In the genomic region with DNA sequence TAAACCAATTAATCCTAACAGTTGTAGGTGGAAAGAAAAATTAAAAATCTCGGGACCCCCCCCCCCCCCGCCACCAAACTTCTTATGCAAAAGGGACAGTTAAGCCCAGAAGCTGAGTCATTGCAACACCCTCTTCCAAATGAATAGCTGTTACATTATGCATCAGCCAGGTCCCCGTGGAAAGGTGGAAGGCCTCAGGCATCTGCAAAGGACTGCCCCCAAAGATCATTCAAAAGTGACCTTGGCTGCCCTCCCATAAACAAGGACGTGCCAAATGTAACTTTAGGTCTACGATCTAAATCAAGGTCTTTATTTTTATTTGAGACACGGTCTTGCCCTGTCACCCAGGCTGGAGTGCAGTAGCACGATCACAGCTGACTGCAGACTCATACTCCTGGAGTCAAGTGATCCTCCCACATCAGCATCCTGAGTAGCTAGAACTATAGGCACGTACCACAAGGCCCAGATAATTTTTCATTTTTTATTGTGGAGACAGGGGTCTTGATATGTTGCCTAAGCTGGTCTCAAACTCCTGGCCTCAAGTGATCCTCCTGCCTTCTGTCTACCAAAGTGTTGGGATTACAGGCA, we compare ENCODE assay signal across 24 cellular contexts. TPM values are rescaled to one million over a fixed set of nuclear protein-coding genes. Genes with fewer than 3 reads are reported as not detected.
DNase-seq lines count a peak whose midpoint lies in the region; ATAC-seq and TF ChIP-seq lines count a peak whose summit lies in the region.
"Had no signal": no experiment of that assay in that cellular context is flagged by ENCODE, and none has a peak within 500 bp of the region (broad histone marks: within the 10 kb centered on the region; RNA-seq: fewer than 3 reads in every experiment).

No MANE protein-coding gene starts in this region.

- WGBS in heart right ventricle, 2 donors = 48 to 55% methylated on average over 8 of the region's 8 CpGs

- H3K27ac Mint-ChIP-seq in WTC11 (no peak overlapping the region; the same call in 1 of the 2 replicates), osteocyte (ENCODE audit: unreplicated experiment) (no peak overlapping the region)

- TF ChIP-seq CTCF in right atrium auricular region (IDR thresholded peaks at IDR 0.05) = no peak
- no peak for TF ChIP-seq CTCF in heart right ventricle (IDR thresholded peaks at IDR 0.05)
- TF ChIP-seq CTCF in WTC11 (IDR thresholded peaks at IDR 0.05) = no peak
- TF ChIP-seq CTCF in osteocyte (IDR thresholded peaks at IDR 0.05) = no peak

- peaks cover 43% of the 10 kb centered on the region for H3K4me1 Mint-ChIP-seq in WTC11
- no peaks in the 10 kb centered on the region for H3K4me1 Mint-ChIP-seq in osteocyte (ENCODE audit: unreplicated experiment)

- CTCF ChIA-PET in WTC11 (lab: Charles Lee) = interaction anchor here (0.6 to 7.3 kb wide), 7 partner anchors 9 to 167 kb away, joined by 3 to 48 read pairs (median 4); a partner anchor contains a TSS

- H3K4me3 ChIP-seq in right atrium auricular region (no peak overlapping the region), heart right ventricle (no peak overlapping the region)
- H3K4me3 ChIP-seq: SJSA1 had no signal

- no peak overlapping the region for H3K27ac ChIP-seq in right atrium auricular region
- H3K27ac ChIP-seq in heart right ventricle = no peak overlapping the region
- H3K27ac ChIP-seq: SJSA1 had no signal

- H3K27me3 ChIP-seq in right atrium auricular region (no peaks in the 10 kb centered on the region), heart right ventricle (peaks cover 0 to 55% (median 32%) of the 10 kb centered on the region in 7 donors)

- H3K4me1 ChIP-seq in right atrium auricular region (no peaks in the 10 kb centered on the region), heart right ventricle (peaks cover 0 to 4% (median 0%) of the 10 kb centered on the region in 9 donors)
- H3K4me1 ChIP-seq: SJSA1 had no signal

- H3K27me3 Mint-ChIP-seq in WTC11 (ENCODE audit: low read depth) (peaks cover 3% of the 10 kb centered on the region), osteocyte (ENCODE audit: unreplicated experiment) (peaks cover 3% of the 10 kb centered on the region)

- peak; percentile 1 for DNase-seq in right atrium auricular region (ENCODE audit: low spot score)
- DNase-seq in heart right ventricle = no peak
- DNase-seq in WTC11 (ENCODE audit: low spot score) = no peak
- DNase-seq in osteocyte (ENCODE audit: extremely low spot score, unreplicated experiment) = peak; percentile 5
- DNase-seq in effector CD4-positive, alpha-beta T cell = no peak
- DNase-seq: Calu3; DMS79 treated with DMSO at 0.1 percent for 48 hours; Karpas-422; MV-4-11; NCI-H1105; NCI-H1436 treated with DMSO at 0.1 percent for 48 hours; NCI-H187 treated with DMSO at 0.1 percent for 48 hours; NCI-H2107; NCI-H524; NCI-H748 treated with DMSO at 0.1 percent for 48 hours; NK-92 treated with Interleukin-12 subunit alpha and Interleukin-12 subunit beta, amount 100 ng/mL, for 24 hours; PC-3; Right ventricle myocardium superior had no signal

- H3K9me3 ChIP-seq in right atrium auricular region = no peaks in the 10 kb centered on the region
- no peaks in the 10 kb centered on the region for H3K9me3 ChIP-seq in heart right ventricle
- H3K9me3 ChIP-seq: SJSA1 had no signal

- H3K36me3 ChIP-seq in right atrium auricular region = no peaks in the 10 kb centered on the region
- H3K36me3 ChIP-seq in heart right ventricle = no peaks in the 10 kb centered on the region
- H3K36me3 ChIP-seq: SJSA1 had no signal

- H3K4me3 Mint-ChIP-seq in WTC11 (peak overlapping the region; percentile 12; the same call in 1 of the 2 replicates), osteocyte (ENCODE audit: unreplicated experiment) (no peak overlapping the region)

- H3K9me3 Mint-ChIP-seq in WTC11 (no peaks in the 10 kb centered on the region), osteocyte (ENCODE audit: unreplicated experiment) (no peaks in the 10 kb centered on the region)

- ATAC-seq in heart right ventricle (no peak), WTC11 (no peak), GM18517 (IDR thresholded peaks at IDR 0.05; ENCODE audit: unreplicated experiment) (no peak), GM18511 (IDR thresholded peaks at IDR 0.05; ENCODE audit: unreplicated experiment) (no peak)
- ATAC-seq: HCT116, HepG2, PC-3 had no signal

- no peaks in the 10 kb centered on the region for H3K36me3 Mint-ChIP-seq in WTC11
- H3K36me3 Mint-ChIP-seq in osteocyte (ENCODE audit: unreplicated experiment) = no peaks in the 10 kb centered on the region

- intact Hi-C loops in heart right ventricle (cut with DNase I) = no loop called here

- POLR2A ChIA-PET in WTC11 (lab: Charles Lee) = no interaction called here

TF ChIP-seq in WTC11, 78 proteins besides CTCF, POLR2A, EP300 and RAD21 (continues in another document):
- TF ChIP-seq SP1 (CRISPR knock-in tag; conservative IDR thresholded peaks at IDR 0.05) (no peak), PRRX2 (CRISPR knock-in tag; IDR thresholded peaks at IDR 0.05) (no peak), GABPB1 (CRISPR knock-in tag; IDR thresholded peaks at IDR 0.05) (no peak)
- TF ChIP-seq, protein P1, sequence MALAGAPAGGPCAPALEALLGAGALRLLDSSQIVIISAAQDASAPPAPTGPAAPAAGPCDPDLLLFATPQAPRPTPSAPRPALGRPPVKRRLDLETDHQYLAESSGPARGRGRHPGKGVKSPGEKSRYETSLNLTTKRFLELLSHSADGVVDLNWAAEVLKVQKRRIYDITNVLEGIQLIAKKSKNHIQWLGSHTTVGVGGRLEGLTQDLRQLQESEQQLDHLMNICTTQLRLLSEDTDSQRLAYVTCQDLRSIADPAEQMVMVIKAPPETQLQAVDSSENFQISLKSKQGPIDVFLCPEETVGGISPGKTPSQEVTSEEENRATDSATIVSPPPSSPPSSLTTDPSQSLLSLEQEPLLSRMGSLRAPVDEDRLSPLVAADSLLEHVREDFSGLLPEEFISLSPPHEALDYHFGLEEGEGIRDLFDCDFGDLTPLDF (CRISPR knock-in tag; IDR thresholded peaks at IDR 0.05) = no peak
- TF ChIP-seq, protein P2, sequence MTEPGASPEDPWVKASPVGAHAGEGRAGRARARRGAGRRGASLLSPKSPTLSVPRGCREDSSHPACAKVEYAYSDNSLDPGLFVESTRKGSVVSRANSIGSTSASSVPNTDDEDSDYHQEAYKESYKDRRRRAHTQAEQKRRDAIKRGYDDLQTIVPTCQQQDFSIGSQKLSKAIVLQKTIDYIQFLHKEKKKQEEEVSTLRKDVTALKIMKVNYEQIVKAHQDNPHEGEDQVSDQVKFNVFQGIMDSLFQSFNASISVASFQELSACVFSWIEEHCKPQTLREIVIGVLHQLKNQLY (CRISPR knock-in tag; IDR thresholded peaks at IDR 0.05) = no peak
- TF ChIP-seq, protein P3, sequence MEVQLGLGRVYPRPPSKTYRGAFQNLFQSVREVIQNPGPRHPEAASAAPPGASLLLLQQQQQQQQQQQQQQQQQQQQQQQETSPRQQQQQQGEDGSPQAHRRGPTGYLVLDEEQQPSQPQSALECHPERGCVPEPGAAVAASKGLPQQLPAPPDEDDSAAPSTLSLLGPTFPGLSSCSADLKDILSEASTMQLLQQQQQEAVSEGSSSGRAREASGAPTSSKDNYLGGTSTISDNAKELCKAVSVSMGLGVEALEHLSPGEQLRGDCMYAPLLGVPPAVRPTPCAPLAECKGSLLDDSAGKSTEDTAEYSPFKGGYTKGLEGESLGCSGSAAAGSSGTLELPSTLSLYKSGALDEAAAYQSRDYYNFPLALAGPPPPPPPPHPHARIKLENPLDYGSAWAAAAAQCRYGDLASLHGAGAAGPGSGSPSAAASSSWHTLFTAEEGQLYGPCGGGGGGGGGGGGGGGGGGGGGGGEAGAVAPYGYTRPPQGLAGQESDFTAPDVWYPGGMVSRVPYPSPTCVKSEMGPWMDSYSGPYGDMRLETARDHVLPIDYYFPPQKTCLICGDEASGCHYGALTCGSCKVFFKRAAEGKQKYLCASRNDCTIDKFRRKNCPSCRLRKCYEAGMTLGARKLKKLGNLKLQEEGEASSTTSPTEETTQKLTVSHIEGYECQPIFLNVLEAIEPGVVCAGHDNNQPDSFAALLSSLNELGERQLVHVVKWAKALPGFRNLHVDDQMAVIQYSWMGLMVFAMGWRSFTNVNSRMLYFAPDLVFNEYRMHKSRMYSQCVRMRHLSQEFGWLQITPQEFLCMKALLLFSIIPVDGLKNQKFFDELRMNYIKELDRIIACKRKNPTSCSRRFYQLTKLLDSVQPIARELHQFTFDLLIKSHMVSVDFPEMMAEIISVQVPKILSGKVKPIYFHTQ (CRISPR knock-in tag; IDR thresholded peaks at IDR 0.05) = no peak
- TF ChIP-seq, protein P4, sequence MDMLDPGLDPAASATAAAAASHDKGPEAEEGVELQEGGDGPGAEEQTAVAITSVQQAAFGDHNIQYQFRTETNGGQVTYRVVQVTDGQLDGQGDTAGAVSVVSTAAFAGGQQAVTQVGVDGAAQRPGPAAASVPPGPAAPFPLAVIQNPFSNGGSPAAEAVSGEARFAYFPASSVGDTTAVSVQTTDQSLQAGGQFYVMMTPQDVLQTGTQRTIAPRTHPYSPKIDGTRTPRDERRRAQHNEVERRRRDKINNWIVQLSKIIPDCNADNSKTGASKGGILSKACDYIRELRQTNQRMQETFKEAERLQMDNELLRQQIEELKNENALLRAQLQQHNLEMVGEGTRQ (CRISPR knock-in tag; IDR thresholded peaks at IDR 0.05) = no peak
- TF ChIP-seq, protein P5, sequence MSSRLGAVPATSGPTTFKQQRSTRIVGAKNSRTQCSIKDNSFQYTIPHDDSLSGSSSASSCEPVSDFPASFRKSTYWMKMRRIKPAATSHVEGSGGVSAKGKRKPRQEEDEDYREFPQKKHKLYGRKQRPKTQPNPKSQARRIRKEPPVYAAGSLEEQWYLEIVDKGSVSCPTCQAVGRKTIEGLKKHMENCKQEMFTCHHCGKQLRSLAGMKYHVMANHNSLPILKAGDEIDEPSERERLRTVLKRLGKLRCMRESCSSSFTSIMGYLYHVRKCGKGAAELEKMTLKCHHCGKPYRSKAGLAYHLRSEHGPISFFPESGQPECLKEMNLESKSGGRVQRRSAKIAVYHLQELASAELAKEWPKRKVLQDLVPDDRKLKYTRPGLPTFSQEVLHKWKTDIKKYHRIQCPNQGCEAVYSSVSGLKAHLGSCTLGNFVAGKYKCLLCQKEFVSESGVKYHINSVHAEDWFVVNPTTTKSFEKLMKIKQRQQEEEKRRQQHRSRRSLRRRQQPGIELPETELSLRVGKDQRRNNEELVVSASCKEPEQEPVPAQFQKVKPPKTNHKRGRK (CRISPR knock-in tag; IDR thresholded peaks at IDR 0.05; ENCODE audit: borderline replicate concordance) = no peak
- TF ChIP-seq, protein P6, sequence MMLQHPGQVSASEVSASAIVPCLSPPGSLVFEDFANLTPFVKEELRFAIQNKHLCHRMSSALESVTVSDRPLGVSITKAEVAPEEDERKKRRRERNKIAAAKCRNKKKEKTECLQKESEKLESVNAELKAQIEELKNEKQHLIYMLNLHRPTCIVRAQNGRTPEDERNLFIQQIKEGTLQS (CRISPR knock-in tag; conservative IDR thresholded peaks at IDR 0.05) = no peak

RNA-seq across cellular contexts. Expression of a gene that starts 22.8 kb away (rescaled TPM):
- under 1 TPM; 0.44 to 0.51 TPM for total RNA-seq in right atrium auricular region
- total RNA-seq in heart right ventricle = under 1 TPM in 8 of 10 donors, not detected in 2; 0.06 to 0.58 (median 0.26) TPM
- polyA plus RNA-seq in heart right ventricle = under 1 TPM; 0.28 to 0.51 TPM
- total RNA-seq in WTC11 (2021) = 17.9 to 21.8 TPM (median 18.9 TPM) in 3 replicates
- not detected in 2 replicates for total RNA-seq in osteocyte
- total RNA-seq: Calu3, HT-29, PC-3, SJSA1 had no signal

Comparison
In these comparisons a context has a peak if more than half of its experiments do, and no peak if none do; other contexts are left out.
1. DNase-seq: peak in right atrium auricular region (single experiment) and osteocyte (single experiment); none in heart right ventricle (0 of 2), WTC11 (single experiment) and effector CD4-positive, alpha-beta T cell (single experiment).
2. RNA of a gene that starts 22.8 kb away (total RNA-seq): 17.9 to 21.8 TPM in WTC11; 0.44 to 0.51 TPM in right atrium auricular region, 0.06 to 0.58 TPM in heart right ventricle and not detected in osteocyte; every median in the first group is over 10 times any median in the second.